In the genomic region with DNA sequence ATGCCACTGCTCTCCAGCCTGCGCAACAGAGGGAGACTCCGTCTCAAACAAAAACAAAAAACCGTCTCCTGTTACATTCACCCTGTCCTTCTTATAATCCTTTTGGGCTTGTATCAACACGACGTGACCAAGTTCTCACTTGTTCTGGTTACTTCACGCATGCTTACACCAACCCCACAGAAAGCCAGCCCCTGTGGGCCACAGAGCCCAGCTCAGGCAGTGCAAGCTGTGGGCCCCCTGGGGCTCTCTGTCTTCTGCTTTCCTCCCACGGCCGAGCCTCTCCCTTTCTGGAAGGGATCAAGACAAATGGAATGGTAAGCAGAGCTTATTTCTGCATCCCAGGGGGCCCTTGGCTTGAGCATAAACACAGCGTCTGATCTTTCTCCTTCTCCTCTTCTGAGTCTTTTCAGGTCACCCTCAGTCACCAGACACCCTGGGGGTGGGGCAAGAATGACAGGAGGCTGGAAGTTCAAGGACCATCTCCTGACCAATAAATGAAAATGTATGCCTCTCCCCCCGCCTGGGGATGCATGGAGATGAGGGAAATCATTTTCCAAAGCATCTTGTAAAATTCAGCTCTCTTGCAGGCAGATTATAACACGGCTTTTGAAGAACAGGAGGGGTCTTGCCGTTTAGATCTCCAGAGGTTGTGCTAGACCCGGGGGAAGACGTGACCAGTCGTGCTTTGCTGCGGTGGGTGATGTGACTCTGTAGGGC, we compare ENCODE assay signal across 1 cellular context.
TF ChIP-seq lines count a peak whose summit lies in the region.

No MANE protein-coding gene starts in this region.

TF ChIP-seq in IMR-90, 13 proteins besides CTCF, POLR2A, EP300 and RAD21:
- TF ChIP-seq USF2 (IDR thresholded peaks at IDR 0.05; ENCODE audit: low read depth, low read length) (no peak), ELK1 (IDR thresholded peaks at IDR 0.05; ENCODE audit: borderline replicate concordance, low read depth, low read length) (no peak), BHLHE40 (IDR thresholded peaks at IDR 0.05; ENCODE audit: low read depth, low read length) (no peak), MXI1 (IDR thresholded peaks at IDR 0.05; ENCODE audit: borderline replicate concordance, low read depth, low read length) (no peak), CHD1 (IDR thresholded peaks at IDR 0.05; ENCODE audit: low read depth, low read length) (no peak), SMC3 (IDR thresholded peaks at IDR 0.05; ENCODE audit: low read depth, low read length) (no peak), MAZ (IDR thresholded peaks at IDR 0.05; ENCODE audit: borderline replicate concordance, low read depth, low read length) (no peak), RCOR1 (IDR thresholded peaks at IDR 0.05; ENCODE audit: insufficient replicate concordance, low read length) (no peak), RFX5 (IDR thresholded peaks at IDR 0.05; ENCODE audit: low read depth, low read length) (no peak), FOS (IDR thresholded peaks at IDR 0.05; ENCODE audit: low read depth, low read length) (no peak), CEBPB (IDR thresholded peaks at IDR 0.05; ENCODE audit: low read depth, low read length) (no peak)
